Comparison of ENCODE assay signal across 8 cellular contexts in genomic region chr12:50764861-50765324, GRCh38. TPM values are rescaled to one million over a fixed set of nuclear protein-coding genes. Genes with fewer than 3 reads are reported as not detected.
DNase-seq lines count a peak whose midpoint lies in the region; ATAC-seq and TF ChIP-seq lines count a peak whose summit lies in the region.

No MANE protein-coding gene starts in this region.

- peak overlapping the region; percentile 67 for H3K27ac Mint-ChIP-seq in GM23338
- H3K27ac Mint-ChIP-seq in activated T-helper 1 cell treated with anti-CD3 and anti-CD28 coated beads, Interleukin-12 subunit alpha, Interleukin-12 subunit beta, Interleukin-2, Interleukin-4 antibody, amounts not matched to agents 30 ng/mL and 10 ng/mL and 1 ng/mL, durations not matched to agents 14 hours and 24 hours and 36 hours: peak overlapping the region; percentile 92

- peaks cover 2% of the 10 kb centered on the region; the same call in 1 of the 3 replicates for H3K9me3 Mint-ChIP-seq in GM23338
- no peaks in the 10 kb centered on the region for H3K9me3 Mint-ChIP-seq in activated T-helper 1 cell treated with anti-CD3 and anti-CD28 coated beads, Interleukin-12 subunit alpha, Interleukin-12 subunit beta, Interleukin-2, Interleukin-4 antibody, amounts not matched to agents 30 ng/mL and 10 ng/mL and 1 ng/mL, durations not matched to agents 14 hours and 24 hours and 36 hours

- peak overlapping the region; percentile 92 for H3K4me2 ChIP-seq in GM23338

- peaks cover 27% of the 10 kb centered on the region for H3K4me1 Mint-ChIP-seq in GM23338
- peaks cover 37% of the 10 kb centered on the region for H3K4me1 Mint-ChIP-seq in activated T-helper 1 cell treated with anti-CD3 and anti-CD28 coated beads, Interleukin-12 subunit alpha, Interleukin-12 subunit beta, Interleukin-2, Interleukin-4 antibody, amounts not matched to agents 30 ng/mL and 10 ng/mL and 1 ng/mL, durations not matched to agents 14 hours and 24 hours and 36 hours (ENCODE audit: low read depth)

- no peaks in the 10 kb centered on the region for H3K36me3 ChIP-seq in GM23338 (ENCODE audit: insufficient read depth)

- peaks cover 14% of the 10 kb centered on the region for H3K36me3 Mint-ChIP-seq in GM23338 (ENCODE audit: low read depth)
- H3K36me3 Mint-ChIP-seq in activated T-helper 1 cell treated with anti-CD3 and anti-CD28 coated beads, Interleukin-12 subunit alpha, Interleukin-12 subunit beta, Interleukin-2, Interleukin-4 antibody, amounts not matched to agents 30 ng/mL and 10 ng/mL and 1 ng/mL, durations not matched to agents 14 hours and 24 hours and 36 hours (ENCODE audit: low read depth): peaks cover 12% of the 10 kb centered on the region

- TF ChIP-seq CTCF in GM23338 (conservative IDR thresholded peaks at IDR 0.05; ENCODE audit: low read depth in 2 of 2): no peak; a peak in 1 of 4 replicates
- no peak for TF ChIP-seq CTCF in fibroblast of villous mesenchyme (IDR thresholded peaks at IDR 0.05; ENCODE audit: insufficient read depth, low read depth, low read length)

- no peaks in the 10 kb centered on the region for H3K9me2 ChIP-seq in GM23338 (ENCODE audit: insufficient read depth)

- ATAC-seq in GM23338 (no peak), HG03025 (IDR thresholded peaks at IDR 0.05; ENCODE audit: low FRiP score, unreplicated experiment) (no peak)

- peak; percentile 22 for DNase-seq in DMS153 treated with DMSO at 0.1 percent for 48 hours (lab: John Stamatoyannopoulos, UW; ENCODE audit: unreplicated experiment)
- DNase-seq in DMS153 (lab: John Stamatoyannopoulos, UW): no peak
- no peak for DNase-seq in GM23338 (ENCODE audit: low spot score)
- DNase-seq in NCI-H2107 treated with DMSO at 0.1 percent for 48 hours (lab: John Stamatoyannopoulos, UW; ENCODE audit: unreplicated experiment): peak; percentile 61
- no peak for DNase-seq in activated T-helper 1 cell treated with anti-CD3 and anti-CD28 coated beads, Interleukin-12 subunit alpha, Interleukin-12 subunit beta, Interleukin-2, Interleukin-4 antibody, amounts not matched to agents 30 ng/mL and 10 ng/mL and 1 ng/mL, durations not matched to agents 14 hours and 24 hours and 36 hours (ENCODE audit: low spot score)
- DNase-seq in fibroblast of villous mesenchyme (ENCODE audit: low read depth): peak; percentile 62
- peak; percentile 36 for DNase-seq in occipital lobe (lab: John Stamatoyannopoulos, UW)

- H3K27me3 ChIP-seq in GM23338 (ENCODE audit: insufficient read depth): no peaks in the 10 kb centered on the region

- peak overlapping the region; percentile 86; the same call in 1 of the 2 replicates for H2AFZ ChIP-seq in GM23338

- H3K27me3 Mint-ChIP-seq in GM23338 (ENCODE audit: insufficient read depth, low read depth, poor library complexity): peaks cover 12% of the 10 kb centered on the region
- H3K27me3 Mint-ChIP-seq in activated T-helper 1 cell treated with anti-CD3 and anti-CD28 coated beads, Interleukin-12 subunit alpha, Interleukin-12 subunit beta, Interleukin-2, Interleukin-4 antibody, amounts not matched to agents 30 ng/mL and 10 ng/mL and 1 ng/mL, durations not matched to agents 14 hours and 24 hours and 36 hours (ENCODE audit: insufficient read depth): no peaks in the 10 kb centered on the region

- peak overlapping the region; percentile 91 for H3K27ac ChIP-seq in GM23338 (ENCODE audit: low read depth)

- H3K79me2 ChIP-seq in GM23338 (replicated peaks; ENCODE audit: insufficient read depth): peaks cover 61% of the 10 kb centered on the region

- intact Hi-C loops in activated T-helper 1 cell treated with anti-CD3 and anti-CD28 coated beads, Interleukin-12 subunit alpha, Interleukin-12 subunit beta, Interleukin-2, Interleukin-4 antibody, amounts not matched to agents 30 ng/mL and 10 ng/mL and 1 ng/mL, durations not matched to agents 14 hours and 24 hours and 36 hours (cut with micrococcal nuclease): loop anchor here (1.0 to 10.0 kb wide), 14 partner anchors 12 to 653 kb away; partner anchors contain the start of genes BIN2, COX14, CSRNP2 and DAZAP2

- H3K4me3 ChIP-seq in GM23338: peak overlapping the region; percentile 74
- H3K4me3 ChIP-seq in fibroblast of villous mesenchyme (ENCODE audit: low read depth, low read length): peak overlapping the region; percentile 96

- H3K4me1 ChIP-seq in GM23338 (ENCODE audit: insufficient read depth): peaks cover 16% of the 10 kb centered on the region

- H3K4me3 Mint-ChIP-seq in GM23338: peak overlapping the region; percentile 82
- H3K4me3 Mint-ChIP-seq in activated T-helper 1 cell treated with anti-CD3 and anti-CD28 coated beads, Interleukin-12 subunit alpha, Interleukin-12 subunit beta, Interleukin-2, Interleukin-4 antibody, amounts not matched to agents 30 ng/mL and 10 ng/mL and 1 ng/mL, durations not matched to agents 14 hours and 24 hours and 36 hours: peak overlapping the region; percentile 85

- 0 out of 2 replicates have a peak, but pooled peaks cover 6% of the 10 kb centered on the region for H4K20me1 ChIP-seq in GM23338 (replicated peaks; ENCODE audit: insufficient read depth)

- peaks cover 16% of the 10 kb centered on the region for H3F3A ChIP-seq in GM23338 (replicated peaks; ENCODE audit: low read depth)

TF ChIP-seq in GM23338, 12 proteins besides CTCF, POLR2A, EP300 and RAD21:
- no peak for TF ChIP-seq EZH2 (IDR thresholded peaks at IDR 0.05; ENCODE audit: low read depth, unreplicated experiment)
- TF ChIP-seq ETS1 (IDR thresholded peaks at IDR 0.05): no peak
- TF ChIP-seq POLR2AphosphoS5 (IDR thresholded peaks at IDR 0.05; ENCODE audit: low read depth): no peak
- no peak for TF ChIP-seq JUNB (IDR thresholded peaks at IDR 0.05; ENCODE audit: unreplicated experiment)
- no peak for TF ChIP-seq ZNF331 (CRISPR knock-in tag; IDR thresholded peaks at IDR 0.05; ENCODE audit: low read depth)
- no peak for TF ChIP-seq STAT1 (IDR thresholded peaks at IDR 0.05; ENCODE audit: unreplicated experiment)
- TF ChIP-seq NANOG (IDR thresholded peaks at IDR 0.05; ENCODE audit: borderline replicate concordance): no peak

RNA-seq across cellular contexts. Expression of gene ATF1, which starts 1.0 kb away (rescaled TPM):
- total RNA-seq in GM23338 (2014; rRNA removed; shearing (Covaris generic)): 17.5 and 20.4 TPM in 2 replicates
- 21.2 and 22.7 TPM in 2 replicates for polyA plus RNA-seq in GM23338 (2016; fragmentation: Nextera tagmentation; extraction: Ambion mirVana)
- total RNA-seq in activated T-helper 1 cell treated with anti-CD3 and anti-CD28 coated beads, Interleukin-12 subunit alpha, Interleukin-12 subunit beta, Interleukin-2, Interleukin-4 antibody, amounts not matched to agents 30 ng/mL and 10 ng/mL and 1 ng/mL, durations not matched to agents 14 hours and 24 hours and 36 hours: 65.7 and 65.8 TPM in 2 replicates
- total RNA-seq in fibroblast of villous mesenchyme (27.2 and 33.8 TPM in 2 replicates), occipital lobe (30.3 TPM)

Comparison
In these comparisons a context has a peak if more than half of its experiments do, and no peak if none do; other contexts are left out.
1. DNase-seq: peak in DMS153 treated with DMSO at 0.1 percent for 48 hours (single experiment), NCI-H2107 treated with DMSO at 0.1 percent for 48 hours (single experiment), fibroblast of villous mesenchyme (single experiment) and occipital lobe (single experiment); none in DMS153 (single experiment), GM23338 (single experiment) and activated T-helper 1 cell treated with anti-CD3 and anti-CD28 coated beads, Interleukin-12 subunit alpha, Interleukin-12 subunit beta, Interleukin-2, Interleukin-4 antibody, amounts not matched to agents 30 ng/mL and 10 ng/mL and 1 ng/mL, durations not matched to agents 14 hours and 24 hours and 36 hours (single experiment).